10 cellular contexts compared by ENCODE assay signal in genomic region chr1:227447531-227447990, GRCh38.
A peak's percentile ranks its signal among the peaks of the same experiment; 100 is the strongest.
DNase-seq lines count a peak whose midpoint lies in the region; ATAC-seq and TF ChIP-seq lines count a peak whose summit lies in the region.
"Had no signal": no experiment of that assay in that cellular context is flagged by ENCODE, and none has a peak within 500 bp of the region (broad histone marks: within the 10 kb centered on the region; RNA-seq: fewer than 3 reads in every experiment).

No MANE protein-coding gene starts in this region.

- no peaks in the 10 kb centered on the region for H3K9me3 ChIP-seq in PC-3 (ENCODE audit: low read length)
- H3K9me3 ChIP-seq: left lung had no signal

- DNase-seq in AG20443 (ENCODE audit: low spot score) (peak; percentile 88), PC-3 (peak; percentile 59), fibroblast of peridontal ligament (ENCODE audit: extremely low read depth) (peak; percentile 33), neural crest cell (ENCODE audit: low read depth, low spot score) (peak; percentile 28), SKM-1 treated with dmso at 0.1 percent for 144 hours (lab: John Stamatoyannopoulos, UW; ENCODE audit: unreplicated experiment) (no peak), SW 1271 (lab: John Stamatoyannopoulos, UW) (no peak)
- DNase-seq in activated CD4-positive, alpha-beta T cell treated with anti-CD3 and anti-CD28 coated beads for 4 hours = no peak
- DNase-seq: anterior cingulate cortex, left lung had no signal

- no peaks in the 10 kb centered on the region for H3K27me3 Mint-ChIP-seq in neural crest cell (ENCODE audit: low read depth)

- no peaks in the 10 kb centered on the region for H3K4me1 ChIP-seq in PC-3 (ENCODE audit: insufficient read depth, low read length)
- H3K4me1 ChIP-seq: left lung had no signal

- no peaks in the 10 kb centered on the region for H4K20me1 ChIP-seq in PC-3 (ENCODE audit: low read length)

- POLR2A ChIA-PET in PC-3 (lab: Charles Lee; ENCODE audit: unreplicated experiment) = no interaction called here

- no TSS peak for BruUV-seq in PC-3 (replicated peaks; lab: Mats Ljungman, UMichigan)

- ATAC-seq in PC-3 = peak; percentile 63
- ATAC-seq in HG02763 (IDR thresholded peaks at IDR 0.05; ENCODE audit: unreplicated experiment) = no peak
- ATAC-seq: left lung had no signal

- H3K79me2 ChIP-seq in PC-3 (ENCODE audit: low read length) = no peaks in the 10 kb centered on the region

- no peaks in the 10 kb centered on the region for H3K9me2 ChIP-seq in PC-3 (replicated peaks; ENCODE audit: low read length)

- H3K9ac ChIP-seq in PC-3 (ENCODE audit: low read length) = no peak overlapping the region

- no peaks in the 10 kb centered on the region for H3K36me3 Mint-ChIP-seq in neural crest cell (ENCODE audit: low read depth)

- peaks cover 26% of the 10 kb centered on the region for H3K4me1 Mint-ChIP-seq in neural crest cell

- no peak overlapping the region for H3K27ac ChIP-seq in PC-3 (ENCODE audit: low read length)
- H3K27ac ChIP-seq: left lung had no signal

- no peak overlapping the region for H3K4me3 Mint-ChIP-seq in neural crest cell

- CTCF ChIA-PET in PC-3 (lab: Charles Lee) = interaction anchor here (0.7 kb wide), 1 partner anchor 141 kb away, joined by 4 read pairs; no protein-coding TSS in a partner anchor

- H3K4me2 ChIP-seq in PC-3 (ENCODE audit: low read length) = no peak overlapping the region

- TF ChIP-seq CTCF in PC-3 (conservative IDR thresholded peaks at IDR 0.05; ENCODE audit: low read depth, low read length) (peak; percentile 66), neural crest cell (conservative IDR thresholded peaks at IDR 0.05) (peak; percentile 58)

- H3K9me3 Mint-ChIP-seq in neural crest cell = peaks cover 11% of the 10 kb centered on the region

- intact Hi-C loops in PC-3 (cut with micrococcal nuclease) = no loop called here

- H3K27ac Mint-ChIP-seq in neural crest cell (ENCODE audit: unreplicated experiment) = no peak overlapping the region

- H3K4me3 ChIP-seq in PC-3 (ENCODE audit: low read length) = no peak overlapping the region
- H3K4me3 ChIP-seq: left lung had no signal

- H3K36me3 ChIP-seq in PC-3 (ENCODE audit: low read depth, low read length) = no peaks in the 10 kb centered on the region
- H3K36me3 ChIP-seq: left lung had no signal

- no peaks in the 10 kb centered on the region for H3K27me3 ChIP-seq in PC-3 (ENCODE audit: low read length)

- 0 out of 2 replicates have a peak overlapping the region, but pooled peaks have one; percentile 25 for H2AFZ ChIP-seq in PC-3 (ENCODE audit: low read length)

- no peaks in the 10 kb centered on the region for H3F3A ChIP-seq in PC-3 (ENCODE audit: low read length, unreplicated experiment)

Comparison
In these comparisons a context has a peak if more than half of its experiments do, and no peak if none do; other contexts are left out.
1. DNase-seq: peak in AG20443 (single experiment), PC-3 (single experiment), fibroblast of peridontal ligament (single experiment) and neural crest cell (single experiment); none in activated CD4-positive, alpha-beta T cell treated with anti-CD3 and anti-CD28 coated beads for 4 hours (0 of 2), SKM-1 treated with dmso at 0.1 percent for 144 hours (single experiment) and SW 1271 (0 of 2).